Comparison of ENCODE assay signal across 8 cellular contexts in the genomic region with DNA sequence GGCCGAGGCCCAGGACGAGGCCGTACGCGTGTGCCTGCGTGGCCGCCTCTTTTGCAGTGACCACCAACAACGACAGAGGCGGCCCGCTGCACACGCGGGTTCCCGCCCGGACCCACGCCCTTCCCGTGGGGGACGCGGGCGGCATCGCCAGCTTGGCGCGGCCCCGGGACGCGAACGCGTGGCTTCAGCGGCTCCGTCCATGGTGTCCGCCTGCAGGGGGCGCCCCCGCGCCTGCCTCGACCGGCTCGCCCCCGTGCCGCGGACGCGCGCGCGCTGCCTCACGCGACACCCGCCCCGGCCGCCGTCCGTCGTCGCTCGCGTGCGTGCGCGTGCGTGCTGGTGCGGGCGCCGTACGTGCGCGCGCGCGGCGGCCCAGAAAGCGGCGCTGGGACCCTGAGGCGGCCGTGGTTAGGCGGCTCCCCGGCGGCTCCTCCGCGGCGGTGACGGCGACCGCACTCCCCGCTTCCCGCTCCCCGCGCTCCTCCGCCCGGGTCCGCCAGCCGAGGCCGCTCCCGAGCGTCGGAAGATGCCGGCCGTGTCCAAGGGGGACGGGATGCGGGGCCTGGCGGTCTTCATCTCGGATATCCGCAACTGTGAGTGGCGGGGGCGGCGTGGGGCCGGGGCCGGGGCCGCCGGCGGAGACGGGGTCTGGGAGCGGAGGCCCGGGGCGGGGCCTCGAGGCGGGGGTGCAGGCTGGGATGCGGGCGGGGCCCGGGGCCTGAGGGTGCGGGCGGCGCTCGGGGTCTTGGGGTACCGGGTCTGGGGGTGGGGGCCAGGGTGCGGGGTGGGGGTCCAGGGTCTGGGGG. TPM values are rescaled to one million over a fixed set of nuclear protein-coding genes. Genes with fewer than 3 reads are reported as not detected.
A peak's percentile ranks its signal among the peaks of the same experiment; 100 is the strongest.
DNase-seq lines count a peak whose midpoint lies in the region; ATAC-seq, FAIRE-seq and TF ChIP-seq lines count a peak whose summit lies in the region.

A gene (plus strand): TSS at position 375 of the 806 bp plus-strand sequence. CDS start 152 bp downstream, at position 527.

- no peaks in the 10 kb centered on the region for H3K36me3 ChIP-seq in KMS-11 (ENCODE audit: insufficient read depth)
- no peaks in the 10 kb centered on the region for H3K36me3 ChIP-seq in neutrophil

- H3K4me1 ChIP-seq in KMS-11 (ENCODE audit: low read depth, poor library complexity, severe bottlenecking) (peaks cover 33% of the 10 kb centered on the region), neutrophil (ENCODE audit: control insufficient read depth in 1 of 2, insufficient read depth in 1 of 2, low read depth in 1 of 2, low read length in 1 of 2) (peaks cover 7 to 14% of the 10 kb centered on the region in 2 experiments)

- in situ Hi-C loops in SK-MEL-5 (cut with HindIII; ENCODE audit: low pct_unique_long_range_greater_than_20kb, low sequenced_read_pairs), result no loop called here

- H4K20me1 ChIP-seq in KMS-11 (ENCODE audit: insufficient read depth), result 0 out of 2 replicates have a peak, but pooled peaks cover 3% of the 10 kb centered on the region

- H3K4me2 ChIP-seq in KMS-11, result peak within 1 kb of the TSS; percentile 93

- no peak within 1 kb of the TSS for H3K4me3 ChIP-seq in KMS-11 (IDR thresholded peaks at IDR 0.05; ENCODE audit: insufficient read depth, low read depth, low read length)
- H3K4me3 ChIP-seq in neutrophil (ENCODE audit: low read depth in 1 of 2, low read length in 1 of 2), result peak within 1 kb of the TSS; percentile 58 to 72

- peak within 1 kb of the TSS; percentile 56; the same call in 1 of the 2 replicates for H3K9ac ChIP-seq in KMS-11

- TF ChIP-seq CTCF in KMS-11 (conservative IDR thresholded peaks at IDR 0.05; ENCODE audit: low read depth, low read length), result peak; percentile 52; the same call in 1 of the 2 replicates
- TF ChIP-seq CTCF in neutrophil (IDR thresholded peaks at IDR 0.05), result peak; percentile 70
- no peak for TF ChIP-seq CTCF in subcutaneous adipose tissue (IDR thresholded peaks at IDR 0.05; ENCODE audit: low read depth)

- peak within 1 kb of the TSS; percentile 30; the same call in 1 of the 2 replicates for H3K27ac ChIP-seq in KMS-11
- H3K27ac ChIP-seq in neutrophil, result peak within 1 kb of the TSS; percentile 81

- H3K27me3 ChIP-seq in KMS-11 (ENCODE audit: insufficient read depth, low read depth) (no peaks in the 10 kb centered on the region), neutrophil (no peaks in the 10 kb centered on the region)

- FAIRE-seq in frontal cortex (lab: Jason Lieb, UNC), result no peak

- no peaks in the 10 kb centered on the region for H3K9me3 ChIP-seq in neutrophil

- DNase-seq in DMS79 treated with DMSO at 0.1 percent for 48 hours (lab: John Stamatoyannopoulos, UW) (peak; percentile 36), SK-MEL-5 (ENCODE audit: low read depth, low spot score) (peak; percentile 84), frontal cortex (ENCODE audit: low spot score in 2 of 2) (peak; percentile 95)
- DNase-seq in activated naive CD4-positive, alpha-beta T cell (lab: John Stamatoyannopoulos, UW), result peak; percentile 76 to 93 (median 84)

- peaks cover 40% of the 10 kb centered on the region for H3K79me2 ChIP-seq in KMS-11 (ENCODE audit: insufficient read depth, low read depth)

- peak within 1 kb of the TSS; percentile 34; the same call in 1 of the 2 replicates for H2AFZ ChIP-seq in KMS-11 (ENCODE audit: low read depth)

- ATAC-seq in GM21717 (IDR thresholded peaks at IDR 0.05; ENCODE audit: unreplicated experiment), result peak; percentile 53

RNA-seq across cellular contexts. Expression of the gene that starts here (rescaled TPM):
- total RNA-seq in SK-MEL-5 (2014; rRNA removed; shearing (Covaris generic)), result 14.6 and 16.2 TPM in 2 replicates
- 31.1 and 58.9 TPM in 2 replicates for polyA plus RNA-seq in SK-MEL-5 (2015; cell fraction: cytosol; rRNA removed)
- polyA plus RNA-seq in SK-MEL-5 (2015; cell fraction: nucleus; rRNA removed), result 94.3 and 150 TPM in 2 replicates
- total RNA-seq in frontal cortex (34.6 TPM), subcutaneous adipose tissue (100 to 1,000 TPM in 3 of 4 donors, 10 to 100 TPM in 1; 79.2 to 115 (median 110) TPM)

Comparison
In these comparisons a context has a peak if more than half of its experiments do, and no peak if none do; other contexts are left out.
1. DNase-seq: peak in every context shown above with its lines; median percentile 95 in frontal cortex; 84 in SK-MEL-5; 84 in activated naive CD4-positive, alpha-beta T cell; 36 in DMS79 treated with DMSO at 0.1 percent for 48 hours.